ENCODE assay signal across 22 cellular contexts in the genomic region with DNA sequence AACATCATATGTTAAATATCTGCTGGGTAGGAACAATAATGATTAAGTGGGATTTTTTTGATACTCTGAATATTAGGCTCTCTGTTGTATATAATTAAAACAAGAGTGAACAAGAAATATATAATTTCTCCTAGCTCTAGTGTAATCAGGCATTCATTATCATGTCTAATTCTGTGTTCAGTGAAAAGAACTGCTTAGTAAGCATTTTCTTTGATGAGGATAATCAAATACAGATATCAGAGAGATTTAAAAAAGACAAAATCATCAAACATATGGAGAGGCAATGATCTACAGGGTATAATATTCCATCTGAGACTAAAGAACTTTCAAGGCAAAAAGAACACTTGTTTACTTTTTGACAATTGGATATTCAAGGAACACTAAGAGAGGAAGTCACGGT.
A peak's percentile ranks its signal among the peaks of the same experiment; 100 is the strongest.
DNase-seq lines count a peak whose midpoint lies in the region; ATAC-seq, FAIRE-seq and TF ChIP-seq lines count a peak whose summit lies in the region.
"Had no signal": no experiment of that assay in that cellular context is flagged by ENCODE, and none has a peak within 500 bp of the region (broad histone marks: within the 10 kb centered on the region; RNA-seq: fewer than 3 reads in every experiment).

No MANE protein-coding gene starts in this region.

- peaks cover 58% of the 10 kb centered on the region for H3K4me1 Mint-ChIP-seq in brain
- H3K4me1 Mint-ChIP-seq: CD14-positive monocyte; CD8-positive, alpha-beta memory T cell had no signal

- H3K4me2 ChIP-seq in A549 (no peak overlapping the region), IMR-90 (ENCODE audit: low read depth, low read length) (no peak overlapping the region)
- H3K4me2 ChIP-seq: BLaER1 treated with 17β-estradiol and CSF1 and Interleukin-3, amounts not matched to agents 10 nM and 100 nM; GM23338 had no signal

- TF ChIP-seq RAD21 in A549 (conservative IDR thresholded peaks at IDR 0.05 in 1 of 2, IDR thresholded peaks at IDR 0.05 in 1 of 2): no peak
- TF ChIP-seq RAD21 in IMR-90 (IDR thresholded peaks at IDR 0.05; ENCODE audit: low read length): no peak

- CTCF ChIA-PET in A549 (lab: Yijun Ruan, JAX) (no interaction called here), IMR-90 (lab: Yijun Ruan, JAX) (no interaction called here)

- POLR2A ChIA-PET in A549 (lab: Yijun Ruan, JAX) (no interaction called here), IMR-90 (lab: Charles Lee; ENCODE audit: unreplicated experiment) (no interaction called here)

- ATAC-seq in A549 (no peak), IMR-90 (ENCODE audit: low read depth) (no peak), GM21737 (IDR thresholded peaks at IDR 0.05; ENCODE audit: unreplicated experiment) (no peak)
- ATAC-seq: GM23338 had no signal

- H3K9ac ChIP-seq in IMR-90 (ENCODE audit: low read depth, low read length): no peak overlapping the region
- H3K9ac ChIP-seq: BLaER1 treated with 17β-estradiol and CSF1 and Interleukin-3, amounts not matched to agents 10 nM and 100 nM had no signal

- H3K56ac ChIP-seq in IMR-90 (ENCODE audit: extremely low read depth, insufficient read depth, low read length): no peak overlapping the region

- no peaks in the 10 kb centered on the region for H3K9me3 ChIP-seq in A549
- H3K9me3 ChIP-seq in IMR-90 (ENCODE audit: control insufficient read depth, insufficient read depth, low read length): no peaks in the 10 kb centered on the region
- H3K9me3 ChIP-seq: BE2C; BLaER1 treated with 17β-estradiol and CSF1 and Interleukin-3, amounts not matched to agents 10 nM and 100 nM; HAP-1 had no signal

- no peak overlapping the region for H2BK20ac ChIP-seq in IMR-90 (ENCODE audit: low read depth, low read length)

- H3K4ac ChIP-seq in IMR-90 (ENCODE audit: low read depth, low read length): peak overlapping the region; percentile 7; the same call in 1 of the 2 replicates

- no peak for FAIRE-seq in A549 (lab: Jason Lieb, UNC)
- FAIRE-seq: D721Med, GM12891, GM18507, H54 had no signal

- no peak for DNase-seq in A549 (ENCODE audit: low read depth in 1 of 2, low spot score in 1 of 2)
- DNase-seq in IMR-90: no peak
- DNase-seq in hypothalamus (lab: John Stamatoyannopoulos, UW): no peak
- DNase-seq in DMS153 (lab: John Stamatoyannopoulos, UW): no peak
- DNase-seq: BE2C; CD4-positive, alpha-beta T cell; CD8-positive, alpha-beta memory T cell; DMS 273 treated with DMSO at 0.1 percent for 48 hours; DMS53; DMS79 treated with DMSO at 0.1 percent for 48 hours; GF-D8; HFFc6 had no signal

- no peaks in the 10 kb centered on the region; the same call in 1 of the 2 replicates for H4K20me1 ChIP-seq in IMR-90 (ENCODE audit: insufficient read depth, low read length)
- H4K20me1 ChIP-seq: BLaER1 treated with 17β-estradiol and CSF1 and Interleukin-3, amounts not matched to agents 10 nM and 100 nM had no signal

- TF ChIP-seq POLR2A in A549 (IDR thresholded peaks at IDR 0.05; ENCODE audit: low read length) (no peak), IMR-90 (IDR thresholded peaks at IDR 0.05; ENCODE audit: low read depth, low read length) (no peak)

- no peak overlapping the region for H2BK15ac ChIP-seq in IMR-90 (ENCODE audit: low read depth, low read length)

- in situ Hi-C loops in IMR-90 (cut with MboI; ENCODE audit: low sequenced_read_pairs): no loop called here

- no peak overlapping the region for H2AFZ ChIP-seq in IMR-90 (replicated peaks; ENCODE audit: low read length, poor library complexity)
- H2AFZ ChIP-seq: GM23338 had no signal

- no peaks in the 10 kb centered on the region for H3K36me3 ChIP-seq in IMR-90 (ENCODE audit: control insufficient read depth, insufficient read depth, low read length)
- H3K36me3 ChIP-seq: BE2C; BLaER1 treated with 17β-estradiol and CSF1 and Interleukin-3, amounts not matched to agents 10 nM and 100 nM; HAP-1 had no signal

- peaks cover 0 to 5% (median 2%) of the 10 kb centered on the region in 5 experiments for H3K9me3 Mint-ChIP-seq in brain
- H3K9me3 Mint-ChIP-seq: CD4-positive, alpha-beta T cell; GM23338; HFFc6 had no signal

- H3K27ac ChIP-seq in A549 (no peak overlapping the region), IMR-90 (ENCODE audit: insufficient read depth, low read length) (no peak overlapping the region)
- H3K27ac ChIP-seq: BLaER1 treated with 17β-estradiol and CSF1 and Interleukin-3, amounts not matched to agents 10 nM and 100 nM had no signal

- H3K4me3 Mint-ChIP-seq in brain: no peak overlapping the region
- H3K4me3 Mint-ChIP-seq: CD14-positive monocyte; CD4-positive, alpha-beta T cell; CD8-positive, alpha-beta memory T cell; GM23338; HFFc6 had no signal

- no peak overlapping the region for H4K91ac ChIP-seq in IMR-90 (ENCODE audit: insufficient read depth, low read depth, low read length)

- intact Hi-C loops in IMR-90 (cut with micrococcal nuclease): no loop called here

- no peaks in the 10 kb centered on the region for H3K27me3 ChIP-seq in IMR-90 (ENCODE audit: control insufficient read depth, insufficient read depth, low read length)
- H3K27me3 ChIP-seq: BE2C; BLaER1 treated with 17β-estradiol and CSF1 and Interleukin-3, amounts not matched to agents 10 nM and 100 nM had no signal

- no peak overlapping the region for H2BK5ac ChIP-seq in IMR-90 (ENCODE audit: low read depth, low read length, poor library complexity, severe bottlenecking)

- peak overlapping the region in 4 of 5 experiments; percentile 11 to 70 (median 47) for H3K27ac Mint-ChIP-seq in brain
- H3K27ac Mint-ChIP-seq: CD14-positive monocyte; CD4-positive, alpha-beta T cell; CD8-positive, alpha-beta memory T cell; GM23338; HFFc6 had no signal

- no peak overlapping the region for H2AK5ac ChIP-seq in IMR-90 (ENCODE audit: low read depth, low read length)

- H4K8ac ChIP-seq in IMR-90 (ENCODE audit: low read depth in 2 of 2, low read length in 2 of 2): no peak overlapping the region

- H2BK120ac ChIP-seq in IMR-90 (ENCODE audit: low read depth, low read length): no peak overlapping the region

- no TSS peak for BruUV-seq in IMR-90 (replicated peaks; lab: Mats Ljungman, UMichigan)

- TF ChIP-seq CTCF in A549 (IDR thresholded peaks at IDR 0.05) (no peak), IMR-90 (conservative IDR thresholded peaks at IDR 0.05; ENCODE audit: low read depth, low read length) (no peak), brain (conservative IDR thresholded peaks at IDR 0.05) (no peak)

- no peaks in the 10 kb centered on the region for H3K27me3 Mint-ChIP-seq in brain

- H3K4me3 ChIP-seq in A549 (no peak overlapping the region), IMR-90 (ENCODE audit: insufficient read depth, low read depth, low read length) (no peak overlapping the region)
- H3K4me3 ChIP-seq: BLaER1 treated with 17β-estradiol and CSF1 and Interleukin-3, amounts not matched to agents 10 nM and 100 nM; GM23338; HAP-1 had no signal

- no peaks in the 10 kb centered on the region for H3K79me1 ChIP-seq in IMR-90 (ENCODE audit: low read depth in 1 of 2, low read length in 2 of 2)

- peaks cover 14% of the 10 kb centered on the region for H3K4me1 ChIP-seq in A549
- peaks cover 16% of the 10 kb centered on the region for H3K4me1 ChIP-seq in IMR-90 (ENCODE audit: control insufficient read depth, insufficient read depth, low read length)
- H3K4me1 ChIP-seq: BE2C; BLaER1 treated with 17β-estradiol and CSF1 and Interleukin-3, amounts not matched to agents 10 nM and 100 nM had no signal

- 0 out of 2 replicates have a peak, but pooled peaks cover 3% of the 10 kb centered on the region for H3K9me1 ChIP-seq in IMR-90 (ENCODE audit: insufficient read depth, low read length)

- H3K18ac ChIP-seq in IMR-90 (ENCODE audit: low read depth, low read length): no peak overlapping the region

- TF ChIP-seq EP300 in A549 (IDR thresholded peaks at IDR 0.05): no peak

- no peak overlapping the region for H3K23ac ChIP-seq in IMR-90 (ENCODE audit: low read depth, low read length)

- H3K36me3 Mint-ChIP-seq in brain: peaks cover 34% of the 10 kb centered on the region
- H3K36me3 Mint-ChIP-seq: CD14-positive monocyte; CD8-positive, alpha-beta memory T cell had no signal

- dilution Hi-C loops in IMR-90 (cut with HindIII; ENCODE audit: low sequenced_read_pairs, unreplicated experiment): no loop called here

- no peak overlapping the region for H4K5ac ChIP-seq in IMR-90 (ENCODE audit: low read depth, low read length)

- no peak overlapping the region for H2AK9ac ChIP-seq in IMR-90 (replicated peaks; ENCODE audit: low read depth, low read length, poor library complexity)

- no peak overlapping the region for H3K14ac ChIP-seq in IMR-90 (replicated peaks; ENCODE audit: low read depth, low read length)

- WGBS in A549 (ENCODE audit: missing lambda C conversion rate): 97% methylated on average over 1 of the region's 1 CpG
- no CpG with 5 or more reads among the region's 1 CpG for WGBS in IMR-90 (ENCODE audit: extremely low coverage in 2 of 2, insufficient read length in 1 of 2), 2 experiments

TF ChIP-seq in A549, 52 proteins besides CTCF, POLR2A, EP300 and RAD21:
- TF ChIP-seq MAFK (IDR thresholded peaks at IDR 0.05; ENCODE audit: partially characterized antibody): peak; percentile 95
- TF ChIP-seq POLR2AphosphoS2 (conservative IDR thresholded peaks at IDR 0.05; ENCODE audit: low read length): no peak

TF ChIP-seq in IMR-90, 13 proteins besides CTCF, POLR2A, EP300 and RAD21:
- TF ChIP-seq FOS (IDR thresholded peaks at IDR 0.05; ENCODE audit: low read depth, low read length) (no peak), MAFK (IDR thresholded peaks at IDR 0.05; ENCODE audit: low read depth, low read length) (peak; percentile 99)
